In the genomic region with DNA sequence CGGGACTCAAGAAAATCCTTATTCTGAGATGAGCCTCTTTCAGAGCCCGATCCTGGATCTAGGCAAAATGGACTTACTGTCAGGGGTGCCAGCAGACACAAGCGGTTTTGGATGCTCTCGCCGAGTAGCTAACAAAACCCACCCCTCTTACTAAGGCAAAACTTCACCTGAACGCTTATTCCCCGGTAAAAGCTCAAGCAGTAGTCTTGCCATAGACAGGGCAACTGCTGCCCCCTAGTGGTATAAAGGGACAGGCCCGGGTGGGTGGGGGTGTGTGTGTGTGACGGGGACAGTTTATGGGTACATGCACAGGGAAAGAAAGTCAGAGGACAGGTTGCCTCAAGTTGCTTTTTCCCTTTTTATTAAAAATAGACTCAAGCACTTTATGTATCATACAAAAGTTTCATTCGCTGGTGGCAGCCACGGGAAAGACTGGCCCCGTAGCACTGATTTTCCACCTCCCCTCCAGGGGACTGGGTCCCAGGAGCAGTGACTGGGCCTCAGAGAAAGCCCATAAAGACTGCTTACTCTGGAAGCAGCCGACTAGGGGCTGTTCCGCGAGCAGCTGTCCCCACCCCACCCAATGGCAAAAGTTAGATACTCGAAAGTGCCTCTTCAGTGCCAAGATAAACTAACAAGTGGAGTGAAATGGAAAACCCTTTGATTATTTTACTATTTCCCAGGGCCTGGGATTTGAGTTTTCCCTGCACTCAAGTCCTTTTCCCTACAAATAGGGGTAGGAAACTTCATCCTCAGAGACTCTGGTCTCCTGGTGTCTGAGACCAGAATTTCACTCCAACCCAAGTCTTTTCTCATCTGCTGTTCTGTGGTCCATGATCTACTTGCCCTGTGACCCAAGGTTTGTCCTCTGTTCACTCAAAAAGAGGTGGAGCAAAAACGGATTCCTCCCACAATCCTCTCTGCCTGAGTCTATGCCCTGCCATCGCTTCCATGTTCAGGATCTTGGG, we compare ENCODE assay signal across 9 cellular contexts. TPM values are rescaled to one million over a fixed set of nuclear protein-coding genes. Genes with fewer than 3 reads are reported as not detected.
DNase-seq lines count a peak whose midpoint lies in the region; ATAC-seq, FAIRE-seq and TF ChIP-seq lines count a peak whose summit lies in the region.
"Had no signal": no experiment of that assay in that cellular context is flagged by ENCODE, and none has a peak within 500 bp of the region (broad histone marks: within the 10 kb centered on the region; RNA-seq: fewer than 3 reads in every experiment).

No MANE protein-coding gene starts in this region.

- no peaks in the 10 kb centered on the region for H3K9me3 ChIP-seq in HUES48 (ENCODE audit: control insufficient read depth, insufficient read depth, low read length)
- H3K9me3 ChIP-seq in pancreas = no peaks in the 10 kb centered on the region
- no peaks in the 10 kb centered on the region for H3K9me3 ChIP-seq in upper lobe of left lung

- H3K9ac ChIP-seq in HUES48 (ENCODE audit: low read depth, low read length) = no peak overlapping the region

- no peak overlapping the region for H3K4me3 Mint-ChIP-seq in activated T-helper 17 cell treated with anti-CD3 and anti-CD28 coated beads, Interleukin-2, amount 50 U/mL, for 72 hours
- H3K4me3 Mint-ChIP-seq: activated naive CD8-positive, alpha-beta T cell had no signal

- H3K4me1 Mint-ChIP-seq in activated T-helper 17 cell treated with anti-CD3 and anti-CD28 coated beads, Interleukin-2, amount 50 U/mL, for 72 hours = peaks cover 10% of the 10 kb centered on the region

- peaks cover 34% of the 10 kb centered on the region for H3K27me3 Mint-ChIP-seq in activated T-helper 17 cell treated with anti-CD3 and anti-CD28 coated beads, Interleukin-2, amount 50 U/mL, for 72 hours

- TF ChIP-seq CTCF in pancreas (IDR thresholded peaks at IDR 0.05) = peak; percentile 85 to 91 (median 88)
- peak; percentile 55 to 93 (median 71) for TF ChIP-seq CTCF in upper lobe of left lung (IDR thresholded peaks at IDR 0.05)

- 13 to 15% methylated on average over 18 of the region's 18 CpGs for WGBS in pancreas, 2 donors
- 12 to 23% methylated on average over 15 to 18 of the region's 18 CpGs for WGBS in upper lobe of left lung, 2 donors

- H3K36me3 Mint-ChIP-seq in activated T-helper 17 cell treated with anti-CD3 and anti-CD28 coated beads, Interleukin-2, amount 50 U/mL, for 72 hours (ENCODE audit: low read depth) = no peaks in the 10 kb centered on the region
- H3K36me3 Mint-ChIP-seq: activated naive CD8-positive, alpha-beta T cell had no signal

- H3K27ac Mint-ChIP-seq in activated T-helper 17 cell treated with anti-CD3 and anti-CD28 coated beads, Interleukin-2, amount 50 U/mL, for 72 hours = no peak overlapping the region
- H3K27ac Mint-ChIP-seq: activated naive CD8-positive, alpha-beta T cell had no signal

- DNase-seq in CD1c-positive myeloid dendritic cell (ENCODE audit: extremely low spot score) = peak; percentile 85
- peak; percentile 91 for DNase-seq in RPMI8226
- DNase-seq in frontal cortex (ENCODE audit: low spot score in 2 of 2) = peak; percentile 69 to 76
- DNase-seq in pancreas = peak; percentile 73 to 90 (median 85)
- DNase-seq in upper lobe of left lung = peak in 1 of 2 donors; percentile 83

- ATAC-seq in GM19372 (IDR thresholded peaks at IDR 0.05; ENCODE audit: low read depth, unreplicated experiment) (peak; percentile 66), pancreas (peak; percentile 81 to 89 (median 85)), upper lobe of left lung (ENCODE audit: low FRiP score in 2 of 2) (peak; percentile 79 to 87)
- ATAC-seq in activated T-helper 17 cell treated with anti-CD3 and anti-CD28 coated beads, Interleukin-2, amount 50 U/mL, for 72 hours (replicated peaks) = peak; percentile 87

- FAIRE-seq in frontal cortex (lab: Jason Lieb, UNC) (no peak), pancreas (lab: Jason Lieb, UNC) (no peak)

- H3K27me3 ChIP-seq in HUES48 (ENCODE audit: control insufficient read depth, insufficient read depth, low read length) = no peaks in the 10 kb centered on the region
- peaks cover 0 to 2% (median 0%) of the 10 kb centered on the region in 4 donors for H3K27me3 ChIP-seq in pancreas
- H3K27me3 ChIP-seq in upper lobe of left lung = peaks cover 0 to 26% (median 9%) of the 10 kb centered on the region in 4 donors

- no peaks in the 10 kb centered on the region for H3K9me3 Mint-ChIP-seq in activated T-helper 17 cell treated with anti-CD3 and anti-CD28 coated beads, Interleukin-2, amount 50 U/mL, for 72 hours

- peak overlapping the region; percentile 81 for H3K27ac ChIP-seq in HUES48 (ENCODE audit: low read depth, low read length)
- H3K27ac ChIP-seq in pancreas = no peak overlapping the region
- H3K27ac ChIP-seq in upper lobe of left lung = peak overlapping the region in 3 of 4 donors; percentile 48 to 82 (median 74)

- H3K4me3 ChIP-seq in HUES48 (ENCODE audit: low read depth, low read length) = no peak overlapping the region
- H3K4me3 ChIP-seq in pancreas = no peak overlapping the region
- H3K4me3 ChIP-seq in upper lobe of left lung = no peak overlapping the region

- TF ChIP-seq POLR2A in upper lobe of left lung (IDR thresholded peaks at IDR 0.05) = no peak

- no peak for TF ChIP-seq EP300 in upper lobe of left lung (IDR thresholded peaks at IDR 0.05)

- intact Hi-C loops in pancreas (cut with DNase I) = loop anchor here (5.0 to 10.0 kb wide), 5 partner anchors 70 to 303 kb away; partner anchors contain the start of gene UBE2L6 (in 2 of the 3)

- H3K36me3 ChIP-seq in HUES48 (ENCODE audit: control insufficient read depth, insufficient read depth, low read length) (peaks cover 35% of the 10 kb centered on the region), pancreas (no peaks in the 10 kb centered on the region), upper lobe of left lung (no peaks in the 10 kb centered on the region)

- H3K4me1 ChIP-seq in HUES48 (ENCODE audit: control insufficient read depth, insufficient read depth, low read length) (peaks cover 77% of the 10 kb centered on the region), pancreas (peaks cover 0 to 4% (median 4%) of the 10 kb centered on the region in 3 donors), upper lobe of left lung (peaks cover 65 to 69% (median 67%) of the 10 kb centered on the region in 4 donors)

RNA-seq across cellular contexts. Expression of gene YPEL4, which starts 4.7 kb away (rescaled TPM):
- 1 to 10 TPM in 1 of 2 donors, not detected in 1; 1.5 TPM for total RNA-seq in activated T-helper 17 cell treated with anti-CD3 and anti-CD28 coated beads, Interleukin-2, amount 50 U/mL, for 72 hours
- total RNA-seq in frontal cortex (5.3 TPM), pancreas (under 1 TPM in 5 of 6 donors, not detected in 1; 0.12 to 0.32 (median 0.25) TPM), upper lobe of left lung (1 to 10 TPM in 5 of 6 donors, under 1 TPM in 1; 0.91 to 8.4 (median 3.5) TPM)
- polyA plus RNA-seq in pancreas = under 1 TPM; 0.38 to 0.68 TPM

RNA-seq across cellular contexts. Expression of gene CLP1, which starts 12.5 kb away (rescaled TPM):
- 10 to 100 TPM; 16.6 to 24.1 TPM for total RNA-seq in activated T-helper 17 cell treated with anti-CD3 and anti-CD28 coated beads, Interleukin-2, amount 50 U/mL, for 72 hours
- 17.1 TPM for total RNA-seq in frontal cortex
- 1 to 10 TPM; 3.8 to 8.0 (median 6.1) TPM for total RNA-seq in pancreas
- 1 to 10 TPM; 3.2 to 7.4 TPM for polyA plus RNA-seq in pancreas
- 10 to 100 TPM; 10.5 to 16.9 (median 13.4) TPM for total RNA-seq in upper lobe of left lung

RNA-seq across cellular contexts. Expression of gene ZDHHC5, which starts 22.9 kb away (rescaled TPM):
- total RNA-seq in activated T-helper 17 cell treated with anti-CD3 and anti-CD28 coated beads, Interleukin-2, amount 50 U/mL, for 72 hours = 10 to 100 TPM; 58.2 to 79.9 TPM
- total RNA-seq in frontal cortex (15.1 TPM), pancreas (10 to 100 TPM; 24.6 to 42.3 (median 32.4) TPM), upper lobe of left lung (10 to 100 TPM; 45.1 to 81.9 (median 58.7) TPM)
- polyA plus RNA-seq in pancreas = 10 to 100 TPM; 14.9 to 20.1 TPM

RNA-seq across cellular contexts. Expression of gene SERPING1, which starts 47.5 kb away (rescaled TPM):
- not detected for total RNA-seq in activated T-helper 17 cell treated with anti-CD3 and anti-CD28 coated beads, Interleukin-2, amount 50 U/mL, for 72 hours
- total RNA-seq in frontal cortex (7.3 TPM), pancreas (100 to 1,000 TPM; 135 to 399 (median 170) TPM), upper lobe of left lung (100 to 1,000 TPM; 306 to 573 (median 469) TPM)
- 100 to 1,000 TPM; 292 to 360 TPM for polyA plus RNA-seq in pancreas

Comparison
In these comparisons a context has a peak if more than half of its experiments do, and no peak if none do; other contexts are left out.
1. H3K27ac ChIP-seq: peak in HUES48 (single experiment) and upper lobe of left lung (3 of 4); none in pancreas (0 of 4).
2. Peak in every context shown above with its lines, with median percentiles within 50 percentile points of each other: ATAC-seq.